In the genomic region with DNA sequence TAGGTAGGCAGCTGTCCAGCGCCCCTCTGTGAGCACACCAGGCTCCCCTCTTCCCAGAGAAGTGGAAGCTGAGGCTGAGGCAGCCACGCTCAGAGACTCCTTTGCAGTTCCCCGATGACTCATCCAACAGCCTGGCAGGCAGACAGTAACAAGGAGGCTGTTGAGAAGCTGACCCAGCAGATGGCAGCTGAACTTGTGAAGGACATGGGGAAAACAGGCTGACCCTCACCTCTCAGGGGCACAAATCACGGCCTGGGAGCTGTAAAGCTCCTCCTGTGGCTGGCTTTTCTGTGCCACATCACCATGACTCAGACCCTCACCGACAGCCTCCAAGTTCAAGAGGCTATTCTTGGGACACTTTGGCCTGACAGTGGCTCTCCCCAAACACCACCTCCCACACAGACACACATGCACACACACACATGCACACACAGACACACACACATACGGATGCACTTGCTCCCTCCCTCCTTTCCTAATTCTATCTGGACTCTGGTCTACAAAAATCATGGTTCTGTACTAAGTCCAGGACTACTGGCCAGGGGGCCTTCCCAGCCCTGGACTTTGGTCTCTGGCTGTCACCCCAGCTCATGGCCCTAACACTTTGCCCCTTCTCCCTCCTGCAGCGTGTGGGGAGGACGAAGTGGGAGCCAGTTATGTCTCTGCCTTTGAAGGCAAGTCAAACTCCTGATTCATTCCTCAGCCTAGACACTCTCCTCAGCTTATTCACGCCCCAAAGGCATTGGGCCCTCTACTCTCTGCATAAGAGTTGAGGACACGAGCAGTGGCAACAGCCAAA, we compare ENCODE assay signal across 8 cellular contexts. TPM values are rescaled to one million over a fixed set of nuclear protein-coding genes. Genes with fewer than 3 reads are reported as not detected.
DNase-seq lines count a peak whose midpoint lies in the region; ATAC-seq and TF ChIP-seq lines count a peak whose summit lies in the region.

No MANE protein-coding gene starts in this region.

- peak overlapping the region; percentile 64 for H3K9ac ChIP-seq in adipocyte (ENCODE audit: low read length)
- H3K9ac ChIP-seq in parathyroid adenoma = peak overlapping the region; percentile 17

- H3K4me3 ChIP-seq in adipocyte (ENCODE audit: low read length) (peak overlapping the region; percentile 58), heart left ventricle (no peak overlapping the region), parathyroid adenoma (ENCODE audit: low read depth, low read length) (no peak overlapping the region)

- no peaks in the 10 kb centered on the region for H3K9me3 ChIP-seq in adipocyte (ENCODE audit: control insufficient read depth, low read length)
- no peaks in the 10 kb centered on the region for H3K9me3 ChIP-seq in heart left ventricle
- no peaks in the 10 kb centered on the region for H3K9me3 ChIP-seq in parathyroid adenoma (ENCODE audit: control insufficient read depth, low read length)

- DNase-seq in DMS53 treated with DMSO at 0.1 percent for 48 hours (lab: John Stamatoyannopoulos, UW; ENCODE audit: unreplicated experiment) (peak; percentile 87), M059J (ENCODE audit: low read depth) (peak; percentile 98), adipocyte (ENCODE audit: low read depth) (peak; percentile 94), heart left ventricle (peak; percentile 74 to 93 (median 87)), ecto neural progenitor cell (ENCODE audit: low spot score) (no peak), NCI-H748 treated with DMSO at 0.1 percent for 48 hours (lab: John Stamatoyannopoulos, UW) (no peak)

- 43 to 59% (median 48%) methylated on average over 10 of the region's 10 CpGs for WGBS in heart left ventricle, 4 donors

- H3K27ac ChIP-seq in heart left ventricle (peak overlapping the region; percentile 51 to 91 (median 87)), parathyroid adenoma (peak overlapping the region; percentile 72)

- H3K36me3 ChIP-seq in adipocyte (ENCODE audit: control insufficient read depth, insufficient read depth, low read length, severe bottlenecking) (peaks cover 6% of the 10 kb centered on the region), heart left ventricle (peaks cover 0 to 24% (median 12%) of the 10 kb centered on the region in 9 donors), parathyroid adenoma (ENCODE audit: control insufficient read depth, insufficient read depth, low read length) (no peaks in the 10 kb centered on the region)

- H3K4me1 ChIP-seq in adipocyte (ENCODE audit: control insufficient read depth, insufficient read depth, low read length) = peaks cover 66% of the 10 kb centered on the region
- peaks cover 12 to 100% (median 94%) of the 10 kb centered on the region in 12 donors for H3K4me1 ChIP-seq in heart left ventricle
- H3K4me1 ChIP-seq in parathyroid adenoma = peaks cover 60% of the 10 kb centered on the region

- peak overlapping the region; percentile 46 for H3K4me2 ChIP-seq in parathyroid adenoma (ENCODE audit: low read length)

- TF ChIP-seq CTCF in heart left ventricle (IDR thresholded peaks at IDR 0.05) (peak in 2 of 12 donors; percentile 10 to 25), parathyroid adenoma (IDR thresholded peaks at IDR 0.05) (no peak)

- intact Hi-C loops in heart left ventricle (cut with DNase I) = loop anchor here in 1 of 10 donors (2.0 kb wide), 1 partner anchor 17 kb away; no protein-coding TSS in a partner anchor

- H3K27me3 ChIP-seq in adipocyte (replicated peaks; ENCODE audit: control insufficient read depth, insufficient read depth, low read length) (no peaks in the 10 kb centered on the region), heart left ventricle (no peaks in the 10 kb centered on the region), parathyroid adenoma (ENCODE audit: control insufficient read depth, insufficient read depth, low read length) (no peaks in the 10 kb centered on the region)

- no peak overlapping the region for H2AFZ ChIP-seq in parathyroid adenoma

- no peak for TF ChIP-seq POLR2A in heart left ventricle (IDR thresholded peaks at IDR 0.05)

- peaks cover 24% of the 10 kb centered on the region for H3K79me2 ChIP-seq in parathyroid adenoma

- ATAC-seq in heart left ventricle (peak; percentile 56 to 80 (median 74)), HG02840 (IDR thresholded peaks at IDR 0.05; ENCODE audit: low FRiP score, unreplicated experiment) (no peak)

RNA-seq across cellular contexts. Expression of gene MAP3K14, which starts 23.2 kb away (rescaled TPM):
- 5.3 and 10.1 TPM in 2 replicates for total RNA-seq in M059J (2014; rRNA removed; shearing (Covaris generic))
- total RNA-seq in heart left ventricle = 10 to 100 TPM in 8 of 9 donors, 1 to 10 TPM in 1; 9.9 to 21.9 (median 12.7) TPM
- 10 to 100 TPM in 1 of 2 donors, 1 to 10 TPM in 1; 9.0 to 11.2 TPM for polyA plus RNA-seq in heart left ventricle

RNA-seq across cellular contexts. Expression of gene SPATA32, which starts 31.7 kb away (rescaled TPM):
- not detected in 2 replicates for total RNA-seq in M059J (2014; rRNA removed; shearing (Covaris generic))
- total RNA-seq in heart left ventricle = not detected
- polyA plus RNA-seq in heart left ventricle = not detected

Comparison
In these comparisons a context has a peak if more than half of its experiments do, and no peak if none do; other contexts are left out.
1. DNase-seq: peak in DMS53 treated with DMSO at 0.1 percent for 48 hours (single experiment), M059J (single experiment), adipocyte (single experiment) and heart left ventricle (5 of 5); none in ecto neural progenitor cell (single experiment) and NCI-H748 treated with DMSO at 0.1 percent for 48 hours (single experiment).